In genomic region chr16:22705799-22706198, GRCh38 we compare ENCODE assay signal across 35 cellular contexts.
"Had no signal": no experiment of that assay in that cellular context is flagged by ENCODE, and none has a peak within 500 bp of the region (broad histone marks: within the 10 kb centered on the region; RNA-seq: fewer than 3 reads in every experiment).

No MANE protein-coding gene starts in this region.

- H3K9me3 ChIP-seq: ascending aorta had no signal

- H3K4me2 ChIP-seq: PC-9 had no signal

- FAIRE-seq: RCC 7860 had no signal

- H3K4me3 ChIP-seq: ascending aorta, cardiac muscle cell, PC-9 had no signal

- H3K27ac ChIP-seq: ascending aorta, cardiac muscle cell, PC-9, RWPE1, VCaP had no signal

- H3K36me3 ChIP-seq: ascending aorta, cardiac muscle cell had no signal

- H3K27me3 ChIP-seq: ascending aorta, cardiac muscle cell had no signal

- DNase-seq: activated B cell treated with CpG ODN at 0.5 μM for 24 hours; activated CD4-positive, alpha-beta memory T cell treated with anti-CD3 and anti-CD28 coated beads, Interleukin-2, amount 10 ng/mL, durations not matched to agents 7 days and 5 days; activated CD4-positive, alpha-beta T cell treated with anti-CD3 and anti-CD28 coated beads for 4 hours; activated CD4-positive, CD25-positive, alpha-beta regulatory T cell treated with anti-CD3 and anti-CD28 coated beads, Interleukin-2, amount 50 U/mL, for 72 hours; activated CD8-positive, alpha-beta memory T cell treated with anti-CD3 and anti-CD28 coated beads for 24 hours; activated CD8-positive, alpha-beta memory T cell treated with anti-CD3 and anti-CD28 coated beads, Interleukin-2, amount 10 ng/mL, durations not matched to agents 7 days and 5 days; activated CD8-positive, alpha-beta memory T cell treated with anti-CD3 and anti-CD28 coated beads, Interleukin-2, amount 50 U/mL, for 48 hours; activated effector memory CD4-positive, alpha-beta T cell treated with Interleukin-2 at 50 U/mL for 16 hours; activated naive CD4-positive, alpha-beta T cell treated with anti-CD3 and anti-CD28 coated beads, Interleukin-2, amount 10 ng/mL, durations not matched to agents 7 days and 5 days; activated naive CD8-positive, alpha-beta T cell treated with anti-CD3 and anti-CD28 coated beads, Interleukin-2, amount 50 U/mL, for 24 hours; activated T-cell treated with anti-CD3 and anti-CD28 coated beads, Interleukin-2, amount 50 U/mL, for 48 hours; Kasumi-1; KG1; MM.1S; MV-4-11; NCI-H1092; NCI-H1436 treated with DMSO at 0.1 percent for 48 hours; NCI-H1694 treated with DMSO at 0.1 percent for 48 hours; NCI-H2029 treated with DMSO at 0.1 percent for 48 hours; NCI-H2107; NCI-H2171 treated with DMSO at 0.1 percent for 48 hours; NCI-H2227 treated with DMSO at 0.1 percent for 48 hours; NCI-H446; NCI-H524 treated with DMSO at 0.1 percent for 48 hours; PC-9; SIG-M5; SW 1271; T-helper 1 cell; T-helper 2 cell; T-helper 9 cell had no signal

- H2AFZ ChIP-seq: PC-9 had no signal
